9 cellular contexts compared by ENCODE assay signal in genomic region chr17:38877130-38877851, GRCh38. TPM values are rescaled to one million over a fixed set of nuclear protein-coding genes. Genes with fewer than 3 reads are reported as not detected.
DNase-seq lines count a peak whose midpoint lies in the region; ATAC-seq and TF ChIP-seq lines count a peak whose summit lies in the region.
"Had no signal": no experiment of that assay in that cellular context is flagged by ENCODE, and none has a peak within 500 bp of the region (broad histone marks: within the 10 kb centered on the region; RNA-seq: fewer than 3 reads in every experiment).

No MANE protein-coding gene starts in this region.

- H3K36me3 Mint-ChIP-seq in activated T-cell treated with anti-CD3 and anti-CD28 coated beads, Interleukin-2, amount 50 U/mL, for 72 hours (ENCODE audit: insufficient read depth in 2 of 2), result peaks cover 4 to 15% of the 10 kb centered on the region in 2 donors
- peaks cover 10% of the 10 kb centered on the region for H3K36me3 Mint-ChIP-seq in mesothelial cell of epicardium

- H3K9ac ChIP-seq in HUES48 (ENCODE audit: low read depth, low read length), result no peak overlapping the region

- DNase-seq in AG10803 (ENCODE audit: low read depth), result no peak
- no peak for DNase-seq in activated T-cell treated with anti-CD3 and anti-CD28 coated beads, Interleukin-2, amount 50 U/mL, for 72 hours
- no peak for DNase-seq in mesothelial cell of epicardium (ENCODE audit: low spot score in 2 of 2, unreplicated experiment in 2 of 2)
- no peak for DNase-seq in amniotic stem cell (lab: John Stamatoyannopoulos, UW)
- DNase-seq in islet precursor cell, result no peak
- no peak for DNase-seq in NCI-H2171 (lab: John Stamatoyannopoulos, UW)
- DNase-seq: NCI-H2107 had no signal

- no peak for TF ChIP-seq CTCF in AG10803 (conservative IDR thresholded peaks at IDR 0.05; ENCODE audit: low read length)
- no peak for TF ChIP-seq CTCF in mesothelial cell of epicardium (IDR thresholded peaks at IDR 0.05; ENCODE audit: unreplicated experiment)

- H3K27ac Mint-ChIP-seq in activated T-cell treated with anti-CD3 and anti-CD28 coated beads, Interleukin-2, amount 50 U/mL, for 72 hours, result peak overlapping the region; percentile 68
- H3K27ac Mint-ChIP-seq in mesothelial cell of epicardium, result peak overlapping the region; percentile 87

- H3K4me3 ChIP-seq in AG10803 (ENCODE audit: low read length), result peak overlapping the region; percentile 8
- H3K4me3 ChIP-seq in HUES48 (ENCODE audit: low read depth, low read length), result no peak overlapping the region

- peak overlapping the region; percentile 41 to 67 for H3K4me3 Mint-ChIP-seq in activated T-cell treated with anti-CD3 and anti-CD28 coated beads, Interleukin-2, amount 50 U/mL, for 72 hours
- no peak overlapping the region for H3K4me3 Mint-ChIP-seq in mesothelial cell of epicardium

- H3K9me3 ChIP-seq in HUES48 (ENCODE audit: control insufficient read depth, insufficient read depth, low read length), result no peaks in the 10 kb centered on the region

- peaks cover 97% of the 10 kb centered on the region for H3K4me1 Mint-ChIP-seq in activated T-cell treated with anti-CD3 and anti-CD28 coated beads, Interleukin-2, amount 50 U/mL, for 72 hours (ENCODE audit: low read depth)
- H3K4me1 Mint-ChIP-seq in mesothelial cell of epicardium, result peaks cover 79% of the 10 kb centered on the region

- H3K4me1 ChIP-seq in HUES48 (ENCODE audit: control insufficient read depth, insufficient read depth, low read length), result peaks cover 74% of the 10 kb centered on the region

- H3K36me3 ChIP-seq in HUES48 (ENCODE audit: control insufficient read depth, insufficient read depth, low read length), result peaks cover 32% of the 10 kb centered on the region

- H3K27me3 ChIP-seq in HUES48 (ENCODE audit: control insufficient read depth, insufficient read depth, low read length), result no peaks in the 10 kb centered on the region

- ATAC-seq in activated T-cell treated with anti-CD3 and anti-CD28 coated beads, Interleukin-2, amount 50 U/mL, for 72 hours (replicated peaks in 1 of 2), result peak; percentile 20 to 25
- no peak for ATAC-seq in HG03045 (IDR thresholded peaks at IDR 0.05; ENCODE audit: unreplicated experiment)

- peak overlapping the region; percentile 47 for H3K27ac ChIP-seq in HUES48 (ENCODE audit: low read depth, low read length)

- H3K27me3 Mint-ChIP-seq in activated T-cell treated with anti-CD3 and anti-CD28 coated beads, Interleukin-2, amount 50 U/mL, for 72 hours (ENCODE audit: low read depth), result no peaks in the 10 kb centered on the region
- no peaks in the 10 kb centered on the region for H3K27me3 Mint-ChIP-seq in mesothelial cell of epicardium (ENCODE audit: low read depth)

- H3K9me3 Mint-ChIP-seq in activated T-cell treated with anti-CD3 and anti-CD28 coated beads, Interleukin-2, amount 50 U/mL, for 72 hours, result no peaks in the 10 kb centered on the region
- no peaks in the 10 kb centered on the region for H3K9me3 Mint-ChIP-seq in mesothelial cell of epicardium

RNA-seq across cellular contexts. Expression of gene LASP1, which starts 7.4 kb away (rescaled TPM):
- total RNA-seq in activated T-cell treated with anti-CD3 and anti-CD28 coated beads, Interleukin-2, amount 50 U/mL, for 72 hours, result 100 to 1,000 TPM; 160 to 172 TPM
- 144 to 152 TPM (median 146 TPM) in 3 replicates for total RNA-seq in mesothelial cell of epicardium

RNA-seq across cellular contexts. Expression of gene RPL23, which starts 23.8 kb away (rescaled TPM):
- 1,000 to 10,000 TPM; 1,230 to 1,505 TPM for total RNA-seq in activated T-cell treated with anti-CD3 and anti-CD28 coated beads, Interleukin-2, amount 50 U/mL, for 72 hours
- 1,597 to 1,708 TPM (median 1,659 TPM) in 3 replicates for total RNA-seq in mesothelial cell of epicardium

RNA-seq across cellular contexts. Expression of gene CWC25, which starts 52.2 kb away (rescaled TPM):
- 10 to 100 TPM; 29.7 to 33.5 TPM for total RNA-seq in activated T-cell treated with anti-CD3 and anti-CD28 coated beads, Interleukin-2, amount 50 U/mL, for 72 hours
- total RNA-seq in mesothelial cell of epicardium, result 19.5 to 20.9 TPM (median 20.5 TPM) in 3 replicates
